13 cellular contexts compared by ENCODE assay signal in genomic region chr1:160520999-160521398, GRCh38. TPM values are rescaled to one million over a fixed set of nuclear protein-coding genes. Genes with fewer than 3 reads are reported as not detected.
DNase-seq lines count a peak whose midpoint lies in the region; ATAC-seq, FAIRE-seq and TF ChIP-seq lines count a peak whose summit lies in the region.
"Had no signal": no experiment of that assay in that cellular context is flagged by ENCODE, and none has a peak within 500 bp of the region (broad histone marks: within the 10 kb centered on the region; RNA-seq: fewer than 3 reads in every experiment).

No MANE protein-coding gene starts in this region.

- no peaks in the 10 kb centered on the region for H3K27me3 ChIP-seq in BLaER1 treated with 17β-estradiol and CSF1 and Interleukin-3, amounts not matched to agents 10 nM and 100 nM
- H3K27me3 ChIP-seq in PC-9 (ENCODE audit: insufficient read depth, low read depth), result peaks cover 3% of the 10 kb centered on the region; the same call in 1 of the 2 replicates
- H3K27me3 ChIP-seq in keratinocyte (ENCODE audit: control insufficient read depth, extremely low read depth, insufficient read depth, low read length), result no peaks in the 10 kb centered on the region
- H3K27me3 ChIP-seq: right atrium auricular region had no signal

- H3K9ac ChIP-seq in BLaER1 treated with 17β-estradiol and CSF1 and Interleukin-3, amounts not matched to agents 10 nM and 100 nM, result peak overlapping the region in 1 of 11 experiments; percentile 42; a peak in 1 of 22 replicates
- no peak overlapping the region for H3K9ac ChIP-seq in keratinocyte (ENCODE audit: control insufficient read depth, extremely low read depth, insufficient read depth, low read length)

- intact Hi-C loops in PC-9 (cut with micrococcal nuclease; ENCODE audit: unreplicated experiment), result no loop called here

- POLR2A ChIA-PET in PC-9 (lab: Charles Lee; ENCODE audit: unreplicated experiment), result no interaction called here

- H4K20me1 ChIP-seq in BLaER1 treated with 17β-estradiol and CSF1 and Interleukin-3, amounts not matched to agents 10 nM and 100 nM, result no peaks in the 10 kb centered on the region
- H4K20me1 ChIP-seq in PC-9 (ENCODE audit: insufficient read depth), result no peaks in the 10 kb centered on the region
- no peaks in the 10 kb centered on the region for H4K20me1 ChIP-seq in keratinocyte (ENCODE audit: control insufficient read depth, extremely low read depth, insufficient read depth, low read length)

- dilution Hi-C loops in keratinocyte (cut with MboI; ENCODE audit: extremely low pct_ligation_motif_present, low sequenced_read_pairs), result no loop called here

- no peak overlapping the region for H3K27ac ChIP-seq in BLaER1 treated with 17β-estradiol and CSF1 and Interleukin-3, amounts not matched to agents 10 nM and 100 nM
- H3K27ac ChIP-seq in PC-9, result no peak overlapping the region
- no peak overlapping the region for H3K27ac ChIP-seq in keratinocyte (ENCODE audit: control insufficient read depth, insufficient read depth, low read length)
- H3K27ac ChIP-seq: right atrium auricular region had no signal

- H2AFZ ChIP-seq in PC-9, result 0 out of 2 replicates have a peak overlapping the region, but pooled peaks have one; percentile 48
- H2AFZ ChIP-seq in keratinocyte (ENCODE audit: control insufficient read depth, low read length), result no peak overlapping the region

- peaks cover 20 to 43% (median 31%) of the 10 kb centered on the region in 10 experiments for H3K4me1 ChIP-seq in BLaER1 treated with 17β-estradiol and CSF1 and Interleukin-3, amounts not matched to agents 10 nM and 100 nM
- no peaks in the 10 kb centered on the region for H3K4me1 ChIP-seq in PC-9 (replicated peaks; ENCODE audit: insufficient read depth)
- H3K4me1 ChIP-seq in keratinocyte (ENCODE audit: control insufficient read depth, extremely low read depth, insufficient read depth, low read length), result peaks cover 17% of the 10 kb centered on the region
- H3K4me1 ChIP-seq: right atrium auricular region had no signal

- no TSS peak for BruUV-seq in PC-9 (replicated peaks; lab: Mats Ljungman, UMichigan)

- DNase-seq in PC-9 (no peak), keratinocyte (ENCODE audit: low read depth, low spot score) (no peak), GM13977 (ENCODE audit: low spot score) (no peak), iPS-NIHi11 (ENCODE audit: low spot score) (no peak), amniotic stem cell (lab: John Stamatoyannopoulos, UW) (no peak), NCI-H2107 (lab: John Stamatoyannopoulos, UW) (no peak)
- DNase-seq: activated CD8-positive, alpha-beta memory T cell treated with anti-CD3 and anti-CD28 coated beads, Interleukin-2, amount 50 U/mL, for 48 hours had no signal

- in situ Hi-C loops in GM13977 (cut with MboI; ENCODE audit: low pct_unique_long_range_greater_than_20kb, low sequenced_read_pairs, unreplicated experiment), result no loop called here

- no peak overlapping the region for H3K4me3 ChIP-seq in BLaER1 treated with 17β-estradiol and CSF1 and Interleukin-3, amounts not matched to agents 10 nM and 100 nM
- no peak overlapping the region for H3K4me3 ChIP-seq in PC-9
- no peak overlapping the region for H3K4me3 ChIP-seq in keratinocyte (ENCODE audit: control insufficient read depth in 2 of 3, extremely low read depth in 1 of 3, insufficient read depth in 2 of 3, low read depth in 1 of 3, low read length in 3 of 3)
- H3K4me3 ChIP-seq: right atrium auricular region had no signal

- peaks cover 22 to 49% (median 36%) of the 10 kb centered on the region in 11 experiments for H3K9me3 ChIP-seq in BLaER1 treated with 17β-estradiol and CSF1 and Interleukin-3, amounts not matched to agents 10 nM and 100 nM (replicated peaks in 1 of 11)
- H3K9me3 ChIP-seq in PC-9 (ENCODE audit: insufficient read depth, low read depth) (no peaks in the 10 kb centered on the region), keratinocyte (ENCODE audit: control insufficient read depth, low read depth, low read length) (no peaks in the 10 kb centered on the region)

- no peaks in the 10 kb centered on the region for H3K79me2 ChIP-seq in PC-9 (ENCODE audit: low read depth)
- no peaks in the 10 kb centered on the region for H3K79me2 ChIP-seq in keratinocyte (ENCODE audit: control insufficient read depth, insufficient read depth, low read length)

- H3K36me3 ChIP-seq in BLaER1 treated with 17β-estradiol and CSF1 and Interleukin-3, amounts not matched to agents 10 nM and 100 nM, result no peaks in the 10 kb centered on the region
- H3K36me3 ChIP-seq in PC-9 (ENCODE audit: low read depth) (no peaks in the 10 kb centered on the region), keratinocyte (ENCODE audit: control insufficient read depth in 2 of 2, extremely low read depth in 1 of 2, insufficient read depth in 2 of 2, low read length in 2 of 2) (no peaks in the 10 kb centered on the region)
- H3K36me3 ChIP-seq: right atrium auricular region had no signal

- no peaks in the 10 kb centered on the region for H3F3A ChIP-seq in PC-9 (ENCODE audit: insufficient read depth, low read depth)

- H3K9me2 ChIP-seq in PC-9 (ENCODE audit: insufficient read depth), result no peaks in the 10 kb centered on the region

- TF ChIP-seq CTCF in PC-9 (conservative IDR thresholded peaks at IDR 0.05), result no peak
- no peak for TF ChIP-seq CTCF in keratinocyte (optimal IDR thresholded peaks at IDR 0.05 in 1 of 3, IDR thresholded peaks at IDR 0.05 in 1 of 3, conservative IDR thresholded peaks at IDR 0.05 in 1 of 3; ENCODE audit: extremely low read depth in 1 of 3, insufficient read depth in 2 of 3, low read length in 3 of 3)
- TF ChIP-seq CTCF in GM13977 (IDR thresholded peaks at IDR 0.05; ENCODE audit: extremely low read depth, insufficient read depth, missing control alignments), result no peak

- H3K4me2 ChIP-seq in BLaER1 treated with 17β-estradiol and CSF1 and Interleukin-3, amounts not matched to agents 10 nM and 100 nM, result peak overlapping the region; percentile 48 to 81 (median 57)
- no peak overlapping the region for H3K4me2 ChIP-seq in PC-9
- H3K4me2 ChIP-seq in keratinocyte (ENCODE audit: control insufficient read depth, extremely low read depth, insufficient read depth, low read depth, low read length), result peak overlapping the region; percentile 18

- CTCF ChIA-PET in PC-9 (lab: Charles Lee), result no interaction called here

- no peak for FAIRE-seq in keratinocyte (lab: Jason Lieb, UNC)
- FAIRE-seq: frontal cortex had no signal

- H3K9me1 ChIP-seq in keratinocyte (ENCODE audit: control insufficient read depth, extremely low read depth, insufficient read depth, low read length), result no peaks in the 10 kb centered on the region

- peak; percentile 44 for ATAC-seq in GM18873 (IDR thresholded peaks at IDR 0.05; ENCODE audit: low FRiP score, unreplicated experiment)

RNA-seq across cellular contexts. Expression of gene SLAMF6, which starts 2.1 kb away (rescaled TPM):
- total RNA-seq in PC-9 (2021), result not detected in 2 replicates
- polyA plus RNA-seq in keratinocyte, result 0.03 TPM in 1 of 3 replicates, not detected in the others
- polyA plus RNA-seq in keratinocyte (2011; ENCODE audit: low read depth), result not detected
- not detected in 2 replicates for polyA plus RNA-seq in keratinocyte (2011; cell fraction: cytosol; rRNA removed)
- not detected in 2 replicates for polyA plus RNA-seq in keratinocyte (2011; cell fraction: nucleus; rRNA removed)
- polyA plus RNA-seq in keratinocyte (2012; ENCODE audit: low replicate concordance), result not detected in 2 replicates
- polyA minus RNA-seq in keratinocyte, result not detected in 3 replicates
- polyA minus RNA-seq in keratinocyte (2011; cell fraction: cytosol; rRNA and poly(A)+ RNA removed), result not detected
- polyA minus RNA-seq in keratinocyte (2011; cell fraction: nucleus; rRNA and poly(A)+ RNA removed), result not detected in 2 replicates
- total RNA-seq: HT1080, SK-MEL-5 had no signal

RNA-seq across cellular contexts. Expression of gene CD84, which starts 58.3 kb away (rescaled TPM):
- total RNA-seq in PC-9 (2021), result not detected in 2 replicates
- polyA plus RNA-seq in keratinocyte, result 0.01 TPM in 1 of 3 replicates, not detected in the others
- not detected for polyA plus RNA-seq in keratinocyte (2011; ENCODE audit: low read depth)
- polyA plus RNA-seq in keratinocyte (2011; cell fraction: cytosol; rRNA removed), result not detected in 2 replicates
- polyA plus RNA-seq in keratinocyte (2011; cell fraction: nucleus; rRNA removed), result not detected in 2 replicates
- polyA plus RNA-seq in keratinocyte (2012; ENCODE audit: low replicate concordance), result not detected in 2 replicates
- not detected in 3 replicates for polyA minus RNA-seq in keratinocyte
- not detected for polyA minus RNA-seq in keratinocyte (2011; cell fraction: cytosol; rRNA and poly(A)+ RNA removed)
- polyA minus RNA-seq in keratinocyte (2011; cell fraction: nucleus; rRNA and poly(A)+ RNA removed), result not detected in 2 replicates
- total RNA-seq: HT1080, SK-MEL-5 had no signal
